Comparison of ENCODE assay signal across 1 cellular context in the genomic region with DNA sequence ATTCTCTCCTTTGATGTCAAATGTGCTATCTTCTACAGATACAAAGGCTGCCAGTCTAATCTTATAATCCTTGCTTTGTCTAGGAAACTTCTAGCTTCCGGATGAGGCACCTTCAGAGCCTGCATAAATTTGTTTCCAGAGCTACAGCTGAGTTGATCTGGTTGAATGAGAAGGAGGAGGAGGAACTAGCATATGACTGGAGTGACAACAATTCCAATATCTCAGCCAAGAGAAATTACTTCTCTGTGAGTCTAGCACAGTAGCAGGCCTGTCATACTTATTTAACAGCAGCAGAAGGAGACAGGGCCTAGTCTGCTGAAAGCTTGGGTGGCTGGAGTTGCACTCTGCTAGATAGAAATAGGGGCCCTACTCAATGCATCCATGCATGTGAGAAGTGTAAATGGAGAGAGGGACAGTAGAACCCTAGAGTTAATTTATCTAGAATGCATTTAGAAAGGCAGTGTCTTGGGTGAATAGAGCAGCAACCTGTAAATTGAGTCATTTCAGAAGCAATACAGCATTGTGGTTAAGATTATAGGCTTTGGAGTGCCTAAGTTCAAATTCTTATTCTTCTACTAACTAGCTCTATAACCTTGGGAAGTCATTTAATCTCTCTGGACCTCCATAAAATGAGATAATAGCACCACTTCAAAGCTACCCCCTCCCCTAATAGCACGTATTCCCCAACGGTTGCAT.
TF ChIP-seq lines count a peak whose summit lies in the region.

No MANE protein-coding gene starts in this region.

TF ChIP-seq in IMR-90, 13 proteins besides CTCF, POLR2A, EP300 and RAD21:
- no peak for TF ChIP-seq ELK1 (IDR thresholded peaks at IDR 0.05; ENCODE audit: borderline replicate concordance, low read depth, low read length)
- no peak for TF ChIP-seq RCOR1 (IDR thresholded peaks at IDR 0.05; ENCODE audit: insufficient replicate concordance, low read length)
- no peak for TF ChIP-seq MXI1 (IDR thresholded peaks at IDR 0.05; ENCODE audit: borderline replicate concordance, low read depth, low read length)
- no peak for TF ChIP-seq CHD1 (IDR thresholded peaks at IDR 0.05; ENCODE audit: low read depth, low read length)
- TF ChIP-seq SMC3 (IDR thresholded peaks at IDR 0.05; ENCODE audit: low read depth, low read length): no peak
TF ChIP-seq in IMR-90: peak in this region for 0.
